In the genomic region with DNA sequence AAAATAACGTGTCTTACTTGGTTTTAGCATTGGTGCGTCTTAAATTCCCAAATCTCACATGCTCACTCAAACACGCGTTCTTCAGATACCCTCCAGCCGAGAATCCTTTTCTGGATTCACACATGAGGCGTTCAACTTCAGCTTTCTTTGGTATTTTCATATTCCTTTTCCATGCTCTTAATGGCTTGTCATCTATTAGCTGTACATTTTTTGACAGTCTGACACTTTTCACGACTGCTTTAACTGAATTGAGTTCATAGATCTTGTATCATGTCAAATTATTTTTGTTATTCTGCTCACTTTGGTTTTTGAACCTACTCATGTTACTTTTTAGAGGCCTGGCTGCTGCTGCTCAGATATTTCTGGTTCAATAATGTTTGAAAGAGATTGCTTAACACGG, we compare ENCODE assay signal across 20 cellular contexts. TPM values are rescaled to one million over a fixed set of nuclear protein-coding genes. Genes with fewer than 3 reads are reported as not detected.
DNase-seq lines count a peak whose midpoint lies in the region; ATAC-seq lines count a peak whose summit lies in the region.
"Had no signal": no experiment of that assay in that cellular context is flagged by ENCODE, and none has a peak within 500 bp of the region (broad histone marks: within the 10 kb centered on the region; RNA-seq: fewer than 3 reads in every experiment).

No MANE protein-coding gene starts in this region.

- peaks cover 17% of the 10 kb centered on the region for H3K4me1 Mint-ChIP-seq in T-helper 2 cell treated with Interferon-gamma antibody and Interleukin-4, amounts not matched to agents 5 μg/mL and 100 μg/mL, for 36 hours (ENCODE audit: low read depth)
- peaks cover 24% of the 10 kb centered on the region for H3K4me1 Mint-ChIP-seq in activated T-helper 17 cell treated with anti-CD3 and anti-CD28 coated beads, Interleukin-2, amount 50 U/mL, for 72 hours
- H3K4me1 Mint-ChIP-seq in naive B cell: peaks cover 52 to 86% (median 56%) of the 10 kb centered on the region in 3 donors
- peaks cover 81% of the 10 kb centered on the region for H3K4me1 Mint-ChIP-seq in stimulated activated memory B cell treated with anti-CD40 and anti-IgM and Interleukin-4, amounts not matched to agents 10 μg/mL and 1 μg/mL and 100 μg/mL, for 72 hours

- peaks cover 46% of the 10 kb centered on the region for H3K36me3 Mint-ChIP-seq in T-helper 2 cell treated with Interferon-gamma antibody and Interleukin-4, amounts not matched to agents 5 μg/mL and 100 μg/mL, for 36 hours (ENCODE audit: low read depth)
- peaks cover 51% of the 10 kb centered on the region for H3K36me3 Mint-ChIP-seq in activated T-helper 17 cell treated with anti-CD3 and anti-CD28 coated beads, Interleukin-2, amount 50 U/mL, for 72 hours (ENCODE audit: low read depth)
- H3K36me3 Mint-ChIP-seq in naive B cell: peaks cover 16 to 37% of the 10 kb centered on the region in 2 donors
- peaks cover 76% of the 10 kb centered on the region for H3K36me3 Mint-ChIP-seq in stimulated activated memory B cell treated with anti-CD40 and anti-IgM and Interleukin-4, amounts not matched to agents 10 μg/mL and 1 μg/mL and 100 μg/mL, for 72 hours

- DNase-seq in T-helper 2 cell treated with Interferon-gamma antibody and Interleukin-4, amounts not matched to agents 5 μg/mL and 100 μg/mL, for 36 hours (ENCODE audit: low spot score): no peak
- DNase-seq in T-helper 2 cell (no peak), naive B cell (no peak), EL (no peak), SIG-M5 treated with dmso at 0.1 percent for 504 hours (lab: John Stamatoyannopoulos, UW; ENCODE audit: unreplicated experiment) (no peak)
- DNase-seq: activated CD4-positive, alpha-beta T cell treated with anti-CD3 and anti-CD28 coated beads for 48 hours; activated T-cell treated with anti-CD3 and anti-CD28 coated beads, Interleukin-2, amount 50 U/mL, for 1 hour; anterior cingulate cortex; Karpas-422; mesenchymal stem cell; MV-4-11; NCI-H1694; ovary; stimulated activated CD4-positive, alpha-beta T cell treated with anti-CD3 and anti-CD28 coated beads, Interleukin-2, amount 100 ng/mL, for 24 hours had no signal

- no peaks in the 10 kb centered on the region for H3K9me3 Mint-ChIP-seq in T-helper 2 cell treated with Interferon-gamma antibody and Interleukin-4, amounts not matched to agents 5 μg/mL and 100 μg/mL, for 36 hours
- H3K9me3 Mint-ChIP-seq in activated T-helper 17 cell treated with anti-CD3 and anti-CD28 coated beads, Interleukin-2, amount 50 U/mL, for 72 hours: no peaks in the 10 kb centered on the region
- H3K9me3 Mint-ChIP-seq in naive B cell: peaks cover 0 to 4% (median 0%) of the 10 kb centered on the region in 7 donors
- H3K9me3 Mint-ChIP-seq in stimulated activated memory B cell treated with anti-CD40 and anti-IgM and Interleukin-4, amounts not matched to agents 10 μg/mL and 1 μg/mL and 100 μg/mL, for 72 hours: peaks cover 5% of the 10 kb centered on the region
- H3K9me3 Mint-ChIP-seq: activated naive CD4-positive, alpha-beta T cell treated with anti-CD3 and anti-CD28 coated beads, Interleukin-2, amount 10 ng/mL, durations not matched to agents 7 days and 5 days had no signal

- ATAC-seq in activated T-helper 17 cell treated with anti-CD3 and anti-CD28 coated beads, Interleukin-2, amount 50 U/mL, for 72 hours (replicated peaks): no peak
- no peak for ATAC-seq in naive B cell (ENCODE audit: low read depth in 2 of 2)
- no peak for ATAC-seq in stimulated activated memory B cell treated with anti-CD40 and anti-IgM and Interleukin-4, amounts not matched to agents 10 μg/mL and 1 μg/mL and 100 μg/mL, for 72 hours
- ATAC-seq in HG02970 (IDR thresholded peaks at IDR 0.05; ENCODE audit: low FRiP score, unreplicated experiment): no peak
- ATAC-seq: GM12878, left lobe of liver had no signal

- H3K27me3 Mint-ChIP-seq in T-helper 2 cell treated with Interferon-gamma antibody and Interleukin-4, amounts not matched to agents 5 μg/mL and 100 μg/mL, for 36 hours (ENCODE audit: low read depth): no peaks in the 10 kb centered on the region
- H3K27me3 Mint-ChIP-seq in activated T-helper 17 cell treated with anti-CD3 and anti-CD28 coated beads, Interleukin-2, amount 50 U/mL, for 72 hours: no peaks in the 10 kb centered on the region
- H3K27me3 Mint-ChIP-seq in naive B cell: no peaks in the 10 kb centered on the region
- H3K27me3 Mint-ChIP-seq in stimulated activated memory B cell treated with anti-CD40 and anti-IgM and Interleukin-4, amounts not matched to agents 10 μg/mL and 1 μg/mL and 100 μg/mL, for 72 hours: no peaks in the 10 kb centered on the region
- H3K27me3 Mint-ChIP-seq: activated naive CD4-positive, alpha-beta T cell treated with anti-CD3 and anti-CD28 coated beads, Interleukin-2, amount 10 ng/mL, durations not matched to agents 7 days and 5 days had no signal

- peak overlapping the region; percentile 24 for H3K27ac Mint-ChIP-seq in T-helper 2 cell treated with Interferon-gamma antibody and Interleukin-4, amounts not matched to agents 5 μg/mL and 100 μg/mL, for 36 hours
- H3K27ac Mint-ChIP-seq in activated T-helper 17 cell treated with anti-CD3 and anti-CD28 coated beads, Interleukin-2, amount 50 U/mL, for 72 hours: peak overlapping the region; percentile 73
- H3K27ac Mint-ChIP-seq in naive B cell: peak overlapping the region in 5 of 6 donors; percentile 58 to 89 (median 84)
- H3K27ac Mint-ChIP-seq in stimulated activated memory B cell treated with anti-CD40 and anti-IgM and Interleukin-4, amounts not matched to agents 10 μg/mL and 1 μg/mL and 100 μg/mL, for 72 hours: peak overlapping the region; percentile 93

- H3K4me3 Mint-ChIP-seq in T-helper 2 cell treated with Interferon-gamma antibody and Interleukin-4, amounts not matched to agents 5 μg/mL and 100 μg/mL, for 36 hours: no peak overlapping the region
- H3K4me3 Mint-ChIP-seq in activated T-helper 17 cell treated with anti-CD3 and anti-CD28 coated beads, Interleukin-2, amount 50 U/mL, for 72 hours: no peak overlapping the region
- H3K4me3 Mint-ChIP-seq in naive B cell: peak overlapping the region in 1 of 8 donors; percentile 28
- H3K4me3 Mint-ChIP-seq in stimulated activated memory B cell treated with anti-CD40 and anti-IgM and Interleukin-4, amounts not matched to agents 10 μg/mL and 1 μg/mL and 100 μg/mL, for 72 hours: no peak overlapping the region
- H3K4me3 Mint-ChIP-seq: activated naive CD4-positive, alpha-beta T cell treated with anti-CD3 and anti-CD28 coated beads, Interleukin-2, amount 10 ng/mL, durations not matched to agents 7 days and 5 days had no signal

RNA-seq across cellular contexts. Expression of gene INPP5D, which starts 59.0 kb away (rescaled TPM):
- 10 to 100 TPM; 81.6 to 89.8 TPM for total RNA-seq in activated T-helper 17 cell treated with anti-CD3 and anti-CD28 coated beads, Interleukin-2, amount 50 U/mL, for 72 hours
- 100 to 1,000 TPM in 4 of 6 donors, 10 to 100 TPM in 2; 56.8 to 230 (median 102) TPM for polyA plus RNA-seq in naive B cell (ENCODE audit: low read depth in 6 of 6)

Comparison
In these comparisons a context has a peak if more than half of its experiments do, and no peak if none do; other contexts are left out.
1. H3K27ac Mint-ChIP-seq: peak in every context shown above with its lines; median percentile 93 in stimulated activated memory B cell treated with anti-CD40 and anti-IgM and Interleukin-4, amounts not matched to agents 10 μg/mL and 1 μg/mL and 100 μg/mL, for 72 hours; 84 in naive B cell; 73 in activated T-helper 17 cell treated with anti-CD3 and anti-CD28 coated beads, Interleukin-2, amount 50 U/mL, for 72 hours; 24 in T-helper 2 cell treated with Interferon-gamma antibody and Interleukin-4, amounts not matched to agents 5 μg/mL and 100 μg/mL, for 36 hours.